17 cellular contexts compared by ENCODE assay signal in genomic region chr17:64171041-64171440, GRCh38. TPM values are rescaled to one million over a fixed set of nuclear protein-coding genes. Genes with fewer than 3 reads are reported as not detected.
DNase-seq lines count a peak whose midpoint lies in the region; ATAC-seq and TF ChIP-seq lines count a peak whose summit lies in the region.
"Had no signal": no experiment of that assay in that cellular context is flagged by ENCODE, and none has a peak within 500 bp of the region (broad histone marks: within the 10 kb centered on the region; RNA-seq: fewer than 3 reads in every experiment).

No MANE protein-coding gene starts in this region.

- H3K79me2 ChIP-seq in GM23248 (ENCODE audit: insufficient read depth), result no peaks in the 10 kb centered on the region
- no peaks in the 10 kb centered on the region for H3K79me2 ChIP-seq in PC-3 (ENCODE audit: low read length)

- H3K27ac ChIP-seq in GM23248 (no peak overlapping the region), PC-3 (ENCODE audit: low read length) (peak overlapping the region; percentile 37), SJCRH30 (no peak overlapping the region)
- H3K27ac ChIP-seq: BLaER1, gastroesophageal sphincter had no signal

- no peaks in the 10 kb centered on the region for H3K4me1 ChIP-seq in GM23248 (ENCODE audit: insufficient read depth)
- H3K4me1 ChIP-seq in PC-3 (ENCODE audit: insufficient read depth, low read length), result peaks cover 9% of the 10 kb centered on the region
- H3K4me1 ChIP-seq in SJCRH30, result peaks cover under 1% of the 10 kb centered on the region
- H3K4me1 ChIP-seq: BLaER1 had no signal

- no peak overlapping the region for H3K4me3 ChIP-seq in GM23248
- H3K4me3 ChIP-seq in PC-3 (ENCODE audit: low read length), result no peak overlapping the region
- H3K4me3 ChIP-seq in SJCRH30, result no peak overlapping the region
- H3K4me3 ChIP-seq: BLaER1, gastroesophageal sphincter, MG63 had no signal

- H3K36me3 ChIP-seq in GM23248 (ENCODE audit: low read depth) (peaks cover 5% of the 10 kb centered on the region; the same call in 1 of the 2 replicates), PC-3 (ENCODE audit: low read depth, low read length) (peaks cover 14% of the 10 kb centered on the region; the same call in 1 of the 2 replicates), SJCRH30 (peaks cover 39% of the 10 kb centered on the region)

- CTCF ChIA-PET in PC-3 (lab: Charles Lee), result interaction anchor here (0.5 kb wide), 1 partner anchor 111 kb away, joined by 4 read pairs; no protein-coding TSS in a partner anchor

- POLR2A ChIA-PET in PC-3 (lab: Charles Lee; ENCODE audit: unreplicated experiment), result interaction anchor here (0.7 kb wide), 1 partner anchor 17 kb away, joined by 5 read pairs; no protein-coding TSS in a partner anchor

- H3K4me2 ChIP-seq in GM23248 (ENCODE audit: unreplicated experiment), result no peak overlapping the region
- H3K4me2 ChIP-seq in PC-3 (ENCODE audit: low read length), result no peak overlapping the region
- H3K4me2 ChIP-seq: BLaER1 had no signal

- in situ Hi-C loops in GM23248 (cut with MboI), result no loop called here

- ATAC-seq in PC-3 (peak; percentile 83), HG03159 (IDR thresholded peaks at IDR 0.05; ENCODE audit: unreplicated experiment) (no peak)
- ATAC-seq: gastroesophageal sphincter, SK-N-SH treated with all-trans-retinoic acid at 6 μM for 48 hours had no signal

- peak; percentile 23 for DNase-seq in GM23248
- DNase-seq in PC-3, result peak; percentile 81
- peak; percentile 80 to 85 for DNase-seq in dermis microvascular lymphatic vessel endothelial cell (ENCODE audit: low read depth in 2 of 2)
- DNase-seq in lung microvascular endothelial cell (ENCODE audit: low read depth in 2 of 2), result peak; percentile 79 to 92
- no peak for DNase-seq in activated effector memory CD4-positive, alpha-beta T cell treated with anti-CD3 and anti-CD28 coated beads, Interleukin-2, amount 50 U/mL, for 16 hours
- DNase-seq in SJCRH30, result no peak
- DNase-seq: activated gamma-delta T cell treated with Interleukin-2 at 50 U/mL for 16 hours; cerebellar nuclear complex; effector CD4-positive, alpha-beta T cell; MG63; NCI-H2029; T-helper 2 cell; trophoblast cell had no signal

- H3K27me3 ChIP-seq in GM23248 (replicated peaks; ENCODE audit: insufficient read depth) (no peaks in the 10 kb centered on the region), PC-3 (ENCODE audit: low read length) (no peaks in the 10 kb centered on the region), SJCRH30 (no peaks in the 10 kb centered on the region)
- H3K27me3 ChIP-seq: BLaER1, gastroesophageal sphincter, MG63 had no signal

- no peaks in the 10 kb centered on the region for H3K9me3 ChIP-seq in GM23248 (ENCODE audit: low read depth)
- no peaks in the 10 kb centered on the region for H3K9me3 ChIP-seq in PC-3 (ENCODE audit: low read length)
- H3K9me3 ChIP-seq in SJCRH30 (replicated peaks), result no peaks in the 10 kb centered on the region
- H3K9me3 ChIP-seq: BLaER1, gastroesophageal sphincter, MG63 had no signal

- no TSS peak for BruUV-seq in PC-3 (replicated peaks; lab: Mats Ljungman, UMichigan)

- no peak for TF ChIP-seq CTCF in PC-3 (conservative IDR thresholded peaks at IDR 0.05; ENCODE audit: low read depth, low read length)

- WGBS in GM23248 (ENCODE audit: low coverage in 1 of 2, low lambda C conversion rate in 2 of 2, missing lambda C conversion rate in 2 of 2), 2 experiments, result 91% methylated on average over 8 of the region's 8 CpGs

- no peaks in the 10 kb centered on the region for H3F3A ChIP-seq in GM23248 (ENCODE audit: insufficient read depth)
- no peaks in the 10 kb centered on the region for H3F3A ChIP-seq in PC-3 (ENCODE audit: low read length, unreplicated experiment)

- H3K9ac ChIP-seq in GM23248, result no peak overlapping the region
- no peak overlapping the region for H3K9ac ChIP-seq in PC-3 (ENCODE audit: low read length)
- H3K9ac ChIP-seq: BLaER1 had no signal

- H3K9me2 ChIP-seq in GM23248 (ENCODE audit: insufficient read depth) (no peaks in the 10 kb centered on the region), PC-3 (replicated peaks; ENCODE audit: low read length) (no peaks in the 10 kb centered on the region)

- intact Hi-C loops in PC-3 (cut with micrococcal nuclease), result no loop called here

- H2AFZ ChIP-seq in GM23248 (no peak overlapping the region), PC-3 (ENCODE audit: low read length) (no peak overlapping the region)

- H4K20me1 ChIP-seq in GM23248 (ENCODE audit: insufficient read depth) (no peaks in the 10 kb centered on the region), PC-3 (ENCODE audit: low read length) (no peaks in the 10 kb centered on the region)
- H4K20me1 ChIP-seq: BLaER1 had no signal

RNA-seq across cellular contexts. Expression of gene ERN1, which starts 41.1 kb away (rescaled TPM):
- 5.7 and 5.8 TPM in 2 replicates for total RNA-seq in GM23248 (2014; rRNA removed; shearing (Covaris generic))
- 9.9 and 13.7 TPM in 2 replicates for polyA plus RNA-seq in GM23248 (2016; fragmentation: Nextera tagmentation; extraction: Ambion mirVana)
- total RNA-seq in PC-3 (2014; rRNA removed) (13.5 and 17.9 TPM in 2 replicates), dermis microvascular lymphatic vessel endothelial cell (5.6 and 14.3 TPM in 2 replicates), lung microvascular endothelial cell (7.0 and 14.7 TPM in 2 replicates)
- total RNA-seq in SJCRH30 (2014; rRNA removed; shearing (Covaris generic)), result 2.2 and 3.8 TPM in 2 replicates

Comparison
In these comparisons a context has a peak if more than half of its experiments do, and no peak if none do; other contexts are left out.
1. DNase-seq: peak in GM23248 (single experiment), PC-3 (single experiment), dermis microvascular lymphatic vessel endothelial cell (2 of 2) and lung microvascular endothelial cell (2 of 2); none in activated effector memory CD4-positive, alpha-beta T cell treated with anti-CD3 and anti-CD28 coated beads, Interleukin-2, amount 50 U/mL, for 16 hours (single experiment) and SJCRH30 (0 of 2).